ENCODE assay signal across 8 cellular contexts in the genomic region with DNA sequence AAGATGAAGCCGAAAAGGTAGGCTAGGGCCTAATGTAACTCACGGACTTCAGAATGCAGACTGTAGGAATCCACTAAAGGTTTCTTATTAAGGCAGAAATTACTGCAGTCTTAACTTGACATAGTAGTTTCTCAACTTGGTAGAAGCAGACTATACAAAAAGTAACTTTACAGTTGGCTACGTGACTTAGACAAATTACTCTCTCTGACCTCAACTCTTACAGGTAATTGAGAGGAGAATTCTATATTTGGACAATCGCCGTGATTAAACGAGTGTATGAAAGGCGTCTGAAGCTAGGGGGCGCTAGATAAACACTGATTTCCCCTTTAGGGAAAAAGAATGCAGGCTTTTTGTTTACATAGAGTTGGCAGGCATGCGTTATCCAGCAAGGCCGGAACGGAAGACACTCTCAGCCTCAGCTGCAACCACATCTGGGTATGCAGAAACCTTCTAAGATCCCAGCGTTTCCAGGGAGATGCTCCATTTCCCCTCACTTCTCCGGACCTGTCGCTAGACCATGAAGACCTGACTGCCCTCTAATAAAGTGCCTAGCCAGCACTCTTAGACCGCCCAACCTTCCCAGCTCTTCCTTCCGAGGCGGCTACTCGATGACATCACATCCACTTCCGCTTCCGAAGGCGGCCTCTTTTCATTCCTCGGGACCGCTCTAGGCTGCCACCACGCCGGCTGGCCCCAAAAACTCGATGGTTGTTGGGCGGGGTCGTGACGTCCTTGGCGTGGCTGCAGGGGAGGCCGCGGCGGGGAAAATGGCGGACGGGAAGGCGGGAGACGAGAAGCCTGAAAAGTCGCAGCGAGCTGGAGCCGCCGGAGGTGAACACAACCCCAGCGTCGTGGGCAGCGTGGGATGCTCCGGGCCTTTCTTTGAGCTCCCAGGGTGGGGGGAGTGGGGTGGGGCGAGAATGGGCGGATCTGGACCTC. TPM values are rescaled to one million over a fixed set of nuclear protein-coding genes. Genes with fewer than 3 reads are reported as not detected.
DNase-seq lines count a peak whose midpoint lies in the region; ATAC-seq and TF ChIP-seq lines count a peak whose summit lies in the region.

A gene with protein sequence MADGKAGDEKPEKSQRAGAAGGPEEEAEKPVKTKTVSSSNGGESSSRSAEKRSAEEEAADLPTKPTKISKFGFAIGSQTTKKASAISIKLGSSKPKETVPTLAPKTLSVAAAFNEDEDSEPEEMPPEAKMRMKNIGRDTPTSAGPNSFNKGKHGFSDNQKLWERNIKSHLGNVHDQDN (plus strand): TSS at position 732 of the 939 bp plus-strand sequence. CDS start 36 bp downstream, at position 768.

- peaks cover 14% of the 10 kb centered on the region for H3K36me3 Mint-ChIP-seq in endothelial cell (ENCODE audit: low read depth, unreplicated experiment)

- H3K27me3 Mint-ChIP-seq in endothelial cell (ENCODE audit: unreplicated experiment): peaks cover 19% of the 10 kb centered on the region

- H3K9ac ChIP-seq in HUES64 (ENCODE audit: low read depth, low read length) (peak within 1 kb of the TSS; percentile 98), OCI-LY1 (ENCODE audit: low read length) (peak within 1 kb of the TSS; percentile 78)

- DNase-seq in D341Med (ENCODE audit: low spot score): peak; percentile 95
- peak; percentile 98 for DNase-seq in activated CD8-positive, alpha-beta memory T cell treated with anti-CD3 and anti-CD28 coated beads, Interleukin-2, amount 50 U/mL, for 48 hours
- DNase-seq in endothelial cell (ENCODE audit: low spot score): peak; percentile 98
- DNase-seq in midbrain (lab: John Stamatoyannopoulos, UW): peak; percentile 99
- DNase-seq in stimulated activated CD8-positive, alpha-beta memory T cell treated with anti-CD3 and anti-CD28 coated beads, Interleukin-2, amount 100 ng/mL, for 48 hours (ENCODE audit: low read depth in 2 of 2): peak; percentile 98 to 99

- H3K4me2 ChIP-seq in OCI-LY1 (ENCODE audit: low read length): peak within 1 kb of the TSS; percentile 69

- no peaks in the 10 kb centered on the region; the same call in 1 of the 2 replicates for H4K20me1 ChIP-seq in OCI-LY1 (ENCODE audit: insufficient read depth, low read length)

- H3K4me3 ChIP-seq in HUES64 (ENCODE audit: low read length) (peak within 1 kb of the TSS; percentile 73), OCI-LY1 (ENCODE audit: low read depth, low read length, poor library complexity, severe bottlenecking) (peak within 1 kb of the TSS; percentile 70)

- no peaks in the 10 kb centered on the region for H3K27me3 ChIP-seq in HUES64 (ENCODE audit: insufficient read depth, low read length)
- H3K27me3 ChIP-seq in OCI-LY1 (ENCODE audit: insufficient read depth, low read length): no peaks in the 10 kb centered on the region

- H3K79me2 ChIP-seq in OCI-LY1 (ENCODE audit: insufficient read depth, low read length): peaks cover 39% of the 10 kb centered on the region

- no peak within 1 kb of the TSS for H2AFZ ChIP-seq in OCI-LY1 (ENCODE audit: low read length)

- peaks cover 15% of the 10 kb centered on the region for H3K4me1 ChIP-seq in HUES64 (ENCODE audit: insufficient read depth, low read length)
- peaks cover 34% of the 10 kb centered on the region for H3K4me1 ChIP-seq in OCI-LY1 (ENCODE audit: insufficient read depth, low read length, severe bottlenecking)

- no peaks in the 10 kb centered on the region for H3K9me3 Mint-ChIP-seq in endothelial cell (ENCODE audit: unreplicated experiment)

- H3K36me3 ChIP-seq in HUES64 (ENCODE audit: insufficient read depth, low read length) (peaks cover 17% of the 10 kb centered on the region), OCI-LY1 (ENCODE audit: insufficient read depth, low read length) (peaks cover 7% of the 10 kb centered on the region)

- H3K9me2 ChIP-seq in OCI-LY1 (ENCODE audit: low read depth, low read length): no peaks in the 10 kb centered on the region

- no peaks in the 10 kb centered on the region for H3F3A ChIP-seq in OCI-LY1 (ENCODE audit: insufficient read depth, low read length)

- H3K9me3 ChIP-seq in HUES64 (ENCODE audit: insufficient read depth, low read depth, low read length) (no peaks in the 10 kb centered on the region), OCI-LY1 (ENCODE audit: low read length) (no peaks in the 10 kb centered on the region)

- H3K4me1 Mint-ChIP-seq in endothelial cell (ENCODE audit: unreplicated experiment): peaks cover 25% of the 10 kb centered on the region

- WGBS in HUES64: 2% methylated on average over 46 of the region's 47 CpGs

- peak within 1 kb of the TSS; percentile 97 for H3K4me3 Mint-ChIP-seq in endothelial cell (ENCODE audit: unreplicated experiment)

- TF ChIP-seq CTCF in OCI-LY1 (IDR thresholded peaks at IDR 0.05; ENCODE audit: low read length) (peak; percentile 93), endothelial cell (IDR thresholded peaks at IDR 0.05; ENCODE audit: unreplicated experiment) (peak; percentile 95)

- peak within 1 kb of the TSS; percentile 100 for H3K27ac Mint-ChIP-seq in endothelial cell (ENCODE audit: unreplicated experiment)

- peak; percentile 88 for ATAC-seq in GM21423 (IDR thresholded peaks at IDR 0.05; ENCODE audit: unreplicated experiment)

- H3K27ac ChIP-seq in HUES64 (ENCODE audit: low read depth, low read length): peak within 1 kb of the TSS; percentile 91
- H3K27ac ChIP-seq in OCI-LY1 (ENCODE audit: low read depth, low read length, poor library complexity, severe bottlenecking): peak within 1 kb of the TSS; percentile 73

RNA-seq across cellular contexts. Expression of the gene that starts here (rescaled TPM):
- polyA plus RNA-seq in HUES64 (2013, experiment 1 of 2): 112 TPM
- polyA plus RNA-seq in HUES64 (2013, experiment 2 of 2): 130 TPM
- total RNA-seq in endothelial cell (ENCODE audit: unreplicated experiment): 117 TPM

Comparison
In these comparisons a context has a peak if more than half of its experiments do, and no peak if none do; other contexts are left out.
1. Peak in every context shown above with its lines: DNase-seq, ATAC-seq, H3K4me3 ChIP-seq and H3K27ac ChIP-seq.